Comparison of ENCODE assay signal across 23 cellular contexts in the genomic region with DNA sequence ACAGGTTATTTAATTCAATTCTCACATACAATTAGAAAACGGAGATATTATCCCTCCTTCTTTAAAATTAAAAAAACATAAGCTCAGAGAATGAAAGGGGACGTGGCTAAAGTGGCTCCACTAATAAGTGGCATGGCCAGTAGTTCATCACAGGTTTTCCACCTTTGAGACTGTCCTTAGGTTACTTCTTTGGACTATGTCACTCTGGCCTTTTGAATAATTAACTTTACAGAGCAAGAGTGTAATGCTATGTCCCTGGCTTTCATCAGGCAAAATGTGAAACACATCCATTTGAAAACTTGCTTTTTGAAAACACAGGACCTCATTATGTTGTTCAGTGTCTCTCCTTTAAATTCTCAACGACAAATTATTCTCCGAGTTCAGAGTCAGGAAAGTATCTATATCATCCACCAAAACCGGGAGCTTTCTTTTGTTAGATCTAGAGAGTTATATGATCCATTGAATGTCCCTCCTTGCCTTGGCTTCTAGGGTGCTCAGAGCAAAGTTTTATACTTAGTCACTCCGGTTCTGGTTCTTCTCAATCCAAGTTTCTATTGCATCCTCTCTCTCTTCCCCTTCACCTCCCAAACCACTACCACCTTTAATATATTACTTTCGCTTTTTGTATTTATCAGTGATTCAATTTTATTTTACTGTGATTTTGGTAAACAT. TPM values are rescaled to one million over a fixed set of nuclear protein-coding genes. Genes with fewer than 3 reads are reported as not detected.
DNase-seq lines count a peak whose midpoint lies in the region; ATAC-seq, FAIRE-seq and TF ChIP-seq lines count a peak whose summit lies in the region.
"Had no signal": no experiment of that assay in that cellular context is flagged by ENCODE, and none has a peak within 500 bp of the region (broad histone marks: within the 10 kb centered on the region; RNA-seq: fewer than 3 reads in every experiment).

No MANE protein-coding gene starts in this region.

- peak overlapping the region; percentile 97 for H3K27ac Mint-ChIP-seq in T-helper 17 cell
- peak overlapping the region; percentile 96 for H3K27ac Mint-ChIP-seq in stimulated activated memory B cell treated with anti-CD40 and anti-IgM and Interleukin-4, amounts not matched to agents 10 μg/mL and 1 μg/mL and 100 μg/mL, for 72 hours
- H3K27ac Mint-ChIP-seq: H9 had no signal

- H3K36me3 Mint-ChIP-seq in T-helper 17 cell (ENCODE audit: low read depth), result no peaks in the 10 kb centered on the region
- H3K36me3 Mint-ChIP-seq in stimulated activated memory B cell treated with anti-CD40 and anti-IgM and Interleukin-4, amounts not matched to agents 10 μg/mL and 1 μg/mL and 100 μg/mL, for 72 hours, result no peaks in the 10 kb centered on the region

- H3K4me2 ChIP-seq in HepG2 (ENCODE audit: low read depth, low read length), result no peak overlapping the region
- H3K4me2 ChIP-seq: A549 had no signal

- no peaks in the 10 kb centered on the region for H3K9me3 Mint-ChIP-seq in stimulated activated memory B cell treated with anti-CD40 and anti-IgM and Interleukin-4, amounts not matched to agents 10 μg/mL and 1 μg/mL and 100 μg/mL, for 72 hours
- H3K9me3 Mint-ChIP-seq: H9 had no signal

- no peak overlapping the region for H2AFZ ChIP-seq in HepG2 (ENCODE audit: low read length)
- H2AFZ ChIP-seq: GM23248 had no signal

- 23% methylated on average over 7 of the region's 7 CpGs for WGBS in HepG2 (ENCODE audit: low lambda C conversion rate)

- H3K27ac ChIP-seq in HepG2 (ENCODE audit: extremely low read length, insufficient read depth, low read length), result no peak overlapping the region
- H3K27ac ChIP-seq: A549, GM23248 had no signal

- H4K20me1 ChIP-seq in HepG2 (ENCODE audit: insufficient read depth, low read length), result no peaks in the 10 kb centered on the region

- H3K4me3 ChIP-seq in HepG2 (replicated peaks in 1 of 3; ENCODE audit: insufficient read depth in 1 of 3, low read depth in 2 of 3, low read length in 3 of 3), result no peak overlapping the region
- H3K4me3 ChIP-seq: A549, GM12878, GM23248 had no signal

- no peaks in the 10 kb centered on the region for H3K4me1 ChIP-seq in HepG2 (ENCODE audit: insufficient read depth, low read length)
- H3K4me1 ChIP-seq: A549 had no signal

- H3K79me2 ChIP-seq in HepG2 (ENCODE audit: insufficient read depth, low read length), result no peaks in the 10 kb centered on the region

- H3K4me3 Mint-ChIP-seq in T-helper 17 cell, result no peak overlapping the region
- H3K4me3 Mint-ChIP-seq in stimulated activated memory B cell treated with anti-CD40 and anti-IgM and Interleukin-4, amounts not matched to agents 10 μg/mL and 1 μg/mL and 100 μg/mL, for 72 hours, result no peak overlapping the region
- H3K4me3 Mint-ChIP-seq: H9 had no signal

- no peak overlapping the region for H3K9ac ChIP-seq in HepG2 (ENCODE audit: insufficient read depth, low read depth, low read length)
- H3K9ac ChIP-seq: GM23248 had no signal

- peaks cover 24% of the 10 kb centered on the region for H3K4me1 Mint-ChIP-seq in T-helper 17 cell
- H3K4me1 Mint-ChIP-seq in stimulated activated memory B cell treated with anti-CD40 and anti-IgM and Interleukin-4, amounts not matched to agents 10 μg/mL and 1 μg/mL and 100 μg/mL, for 72 hours, result peaks cover 55% of the 10 kb centered on the region

- TF ChIP-seq RAD21 in HepG2 (CRISPR knock-in tag; IDR thresholded peaks at IDR 0.05), result no peak

- FAIRE-seq in GM19239 (lab: Jason Lieb, UNC), result peak; percentile 4
- FAIRE-seq in HepG2 (lab: Jason Lieb, UNC), result no peak
- FAIRE-seq: A549, GM12878 had no signal

- in situ Hi-C loops in HepG2 (cut with HindIII; ENCODE audit: extremely low pct_ligation_motif_present, low pct_unique_long_range_greater_than_20kb), result no loop called here

- no peaks in the 10 kb centered on the region for H3K27me3 ChIP-seq in HepG2 (ENCODE audit: control insufficient read depth in 1 of 2, insufficient read depth in 2 of 2, low read length in 2 of 2)
- H3K27me3 ChIP-seq: BE2C had no signal

- no peaks in the 10 kb centered on the region for H3K27me3 Mint-ChIP-seq in T-helper 17 cell
- H3K27me3 Mint-ChIP-seq in stimulated activated memory B cell treated with anti-CD40 and anti-IgM and Interleukin-4, amounts not matched to agents 10 μg/mL and 1 μg/mL and 100 μg/mL, for 72 hours, result no peaks in the 10 kb centered on the region

- CTCF ChIA-PET in HepG2 (lab: Yijun Ruan, JAX; ENCODE audit: low intra/inter-chr PET ratio, low total read pairs), result no interaction called here

- TF ChIP-seq CTCF in HepG2 (CRISPR knock-in tag; IDR thresholded peaks at IDR 0.05), result no peak

- TF ChIP-seq EP300 in HepG2 (IDR thresholded peaks at IDR 0.05; ENCODE audit: low read depth in 2 of 2, low read length in 2 of 2) (no peak), HepG2 (CRISPR knock-in tag; IDR thresholded peaks at IDR 0.05; ENCODE audit: borderline replicate concordance) (no peak)

- intact Hi-C loops in HepG2 (cut with micrococcal nuclease; ENCODE audit: unreplicated experiment), result no loop called here

- H3K9me3 ChIP-seq in T-helper 17 cell (ENCODE audit: control insufficient read depth, low read length, poor library complexity, severe bottlenecking), result no peaks in the 10 kb centered on the region
- H3K9me3 ChIP-seq in HepG2 (ENCODE audit: low read length), result no peaks in the 10 kb centered on the region
- H3K9me3 ChIP-seq: A549, BE2C had no signal

- TF ChIP-seq POLR2A in HepG2 (IDR thresholded peaks at IDR 0.05; ENCODE audit: insufficient read depth in 1 of 2, low read depth in 2 of 2, low read length in 2 of 2), result no peak

- POLR2A ChIA-PET in HepG2 (lab: Yijun Ruan, JAX), result no interaction called here

- no peaks in the 10 kb centered on the region for H3K36me3 ChIP-seq in HepG2 (replicated peaks in 1 of 2; ENCODE audit: control insufficient read depth in 1 of 2, insufficient read depth in 2 of 2, low read length in 2 of 2)
- H3K36me3 ChIP-seq: BE2C had no signal

- DNase-seq in GM19239 (ENCODE audit: insufficient read length, low spot score) (no peak), T-helper 17 cell (no peak), HepG2 (ENCODE audit: low spot score) (no peak), cerebellar cortex (ENCODE audit: low spot score) (no peak), medulla oblongata (ENCODE audit: extremely low spot score) (no peak), NCI-H1048 (lab: John Stamatoyannopoulos, UW) (no peak)
- DNase-seq: BE2C, DMS79, GM23248, H9, KBM-7, MM.1S, NCI-H1092, NCI-H1436, NCI-H187 treated with DMSO at 0.1 percent for 48 hours, NCI-H2107, NCI-H446 treated with DMSO at 0.1 percent for 48 hours, NCI-H526 treated with DMSO at 0.1 percent for 48 hours, PC-3, Right ventricle myocardium superior had no signal

- no peak for ATAC-seq in T-helper 17 cell
- ATAC-seq in HepG2, result peak; percentile 35; the same call in 1 of the 3 replicates
- no peak for ATAC-seq in stimulated activated memory B cell treated with anti-CD40 and anti-IgM and Interleukin-4, amounts not matched to agents 10 μg/mL and 1 μg/mL and 100 μg/mL, for 72 hours
- ATAC-seq: A549, GM12878, PC-3 had no signal

- no TSS peak for BruUV-seq in HepG2 (replicated peaks; lab: Mats Ljungman, UMichigan)

TF ChIP-seq in HepG2, 621 proteins besides CTCF, POLR2A, EP300 and RAD21 (continues in another document):
- TF ChIP-seq PITX1 (CRISPR knock-in tag; IDR thresholded peaks at IDR 0.05), result no peak
- no peak for TF ChIP-seq NCOA1 (CRISPR knock-in tag; IDR thresholded peaks at IDR 0.05)
- no peak for TF ChIP-seq RFXAP (CRISPR knock-in tag; IDR thresholded peaks at IDR 0.05; ENCODE audit: borderline replicate concordance)
- no peak for TF ChIP-seq ATF7 (IDR thresholded peaks at IDR 0.05)
- no peak for TF ChIP-seq ATF7 (CRISPR knock-in tag; IDR thresholded peaks at IDR 0.05)

RNA-seq across cellular contexts. Expression of gene BTG1, which starts 43.0 kb away (rescaled TPM):
- 1,000 to 10,000 TPM; 1,109 to 1,137 TPM for total RNA-seq in T-helper 17 cell
- total RNA-seq in HepG2 (2016; rRNA removed; fragmentation: Illumina TruSeq; extraction: Trizol), result 7.5 and 9.8 TPM in 2 replicates
- total RNA-seq in HepG2 (2016; cell fraction: cytosol; rRNA removed; fragmentation: Illumina TruSeq; extraction: Trizol; ENCODE audit: low read depth), result 2.4 and 5.7 TPM in 2 replicates
- 5.9 and 8.9 TPM in 2 replicates for total RNA-seq in HepG2 (2016; cell fraction: insoluble cytoplasmic fraction; rRNA removed; fragmentation: Illumina TruSeq; extraction: Trizol)
- 8.8 and 11.0 TPM in 2 replicates for total RNA-seq in HepG2 (2016; cell fraction: membrane; rRNA removed; fragmentation: Illumina TruSeq; extraction: Trizol)
- 15.4 TPM in 2 replicates for total RNA-seq in HepG2 (2016; cell fraction: nucleus; rRNA removed; fragmentation: Illumina TruSeq; extraction: Trizol)
- polyA plus RNA-seq in HepG2 (2011; rRNA removed), result 16.7 and 20.2 TPM in 2 replicates
- polyA plus RNA-seq in HepG2 (2011; cell fraction: cytosol; rRNA removed), result 12.2 and 14.4 TPM in 2 replicates
- 6.9 and 13.9 TPM in 2 replicates for polyA plus RNA-seq in HepG2 (2011; cell fraction: nucleus; rRNA removed)
- polyA plus RNA-seq in HepG2 (2012), result 22.3 and 32.9 TPM in 2 replicates
- polyA plus RNA-seq in HepG2 (2016; cell fraction: cytosol; fragmentation: Illumina TruSeq; extraction: Trizol; ENCODE audit: low read depth), result 5.9 and 6.6 TPM in 2 replicates
- polyA plus RNA-seq in HepG2 (2016; cell fraction: insoluble cytoplasmic fraction; fragmentation: Illumina TruSeq; extraction: Trizol; ENCODE audit: low read depth), result 13.5 and 13.8 TPM in 2 replicates
- polyA plus RNA-seq in HepG2 (2016; cell fraction: membrane; fragmentation: Illumina TruSeq; extraction: Trizol; ENCODE audit: low read depth), result 14.3 TPM in 2 replicates
- 12.5 and 15.4 TPM in 2 replicates for polyA plus RNA-seq in HepG2 (2016; cell fraction: nucleus; fragmentation: Illumina TruSeq; extraction: Trizol; ENCODE audit: insufficient read depth, low read depth)
- 33.4 and 51.6 TPM in 2 replicates for polyA minus RNA-seq in HepG2 (2011; rRNA and poly(A)+ RNA removed; ENCODE audit: low replicate concordance)
- polyA minus RNA-seq in HepG2 (2011; cell fraction: cytosol; rRNA and poly(A)+ RNA removed), result 10.3 and 17.6 TPM in 2 replicates
- 40.3 and 44.8 TPM in 2 replicates for polyA minus RNA-seq in HepG2 (2011; cell fraction: nucleus; rRNA and poly(A)+ RNA removed)

Comparison
In these comparisons a context has a peak if more than half of its experiments do, and no peak if none do; other contexts are left out.
1. RNA of gene BTG1, which starts 43.0 kb away (total RNA-seq): 1,109 to 1,137 TPM in T-helper 17 cell; 2.4 to 15.4 TPM in HepG2; every median in the first group is over 10 times any median in the second.